ENCODE assay signal across 24 cellular contexts in genomic region chr10:79939969-79940368, GRCh38. TPM values are rescaled to one million over a fixed set of nuclear protein-coding genes. Genes with fewer than 3 reads are reported as not detected.
"Had no signal": no experiment of that assay in that cellular context is flagged by ENCODE, and none has a peak within 500 bp of the region (broad histone marks: within the 10 kb centered on the region; RNA-seq: fewer than 3 reads in every experiment).

No MANE protein-coding gene starts in this region.

- ATAC-seq: natural killer cell, psoas muscle had no signal

- H3K27ac ChIP-seq: colonic mucosa, left ventricle myocardium inferior, pancreas, psoas muscle, right atrium auricular region had no signal

- H3K36me3 Mint-ChIP-seq: activated naive CD8-positive, alpha-beta T cell treated with anti-CD3 and anti-CD28 coated beads, Interleukin-2, amount 10 ng/mL, durations not matched to agents 7 days and 5 days; mesothelial cell of epicardium; natural killer cell had no signal

- H3K4me1 ChIP-seq: colonic mucosa, left ventricle myocardium inferior, pancreas, psoas muscle, right atrium auricular region had no signal

- H3K36me3 ChIP-seq: colonic mucosa, left ventricle myocardium inferior, pancreas, right atrium auricular region had no signal

- DNase-seq: activated CD4-positive, alpha-beta T cell treated with anti-CD3 and anti-CD28 coated beads for 4 hours; activated CD4-positive, CD25-positive, alpha-beta regulatory T cell; activated naive CD4-positive, alpha-beta T cell treated with Interleukin-2 at 50 U/mL for 16 hours; activated naive CD8-positive, alpha-beta T cell treated with anti-CD3 and anti-CD28 coated beads, Interleukin-2, amount 10 ng/mL, durations not matched to agents 7 days and 5 days; activated T-cell treated with anti-CD3 and anti-CD28 coated beads, Interleukin-2, amount 50 U/mL, for 4 hours; amniotic stem cell; colonic mucosa; foreskin fibroblast; left ventricle myocardium inferior; natural killer cell; pancreas; psoas muscle; stimulated activated CD4-positive, alpha-beta T cell treated with anti-CD3 and anti-CD28 coated beads, Interleukin-12 subunit alpha, Interleukin-12 subunit beta, amount 100 ng/mL, for 4 hours; T1000; trophoblast cell had no signal

- H3K4me1 Mint-ChIP-seq: mesothelial cell of epicardium had no signal

- H3K27ac Mint-ChIP-seq: activated naive CD8-positive, alpha-beta T cell treated with anti-CD3 and anti-CD28 coated beads, Interleukin-2, amount 10 ng/mL, durations not matched to agents 7 days and 5 days; activated T-helper 2 cell treated with anti-CD3 and anti-CD28 coated beads, Interferon-gamma antibody, Interleukin-2, Interleukin-4, amounts not matched to agents 10 μg/mL and 5 μg/mL and 100 μg/mL, durations not matched to agents 14 hours and 24 hours and 36 hours; mesothelial cell of epicardium; natural killer cell; T-helper 1 cell treated with Interleukin-12 subunit alpha and Interleukin-12 subunit beta and Interleukin-4 antibody, amounts not matched to agents 30 μg/mL and 1 μg/mL, for 36 hours had no signal

- H3K4me3 Mint-ChIP-seq: activated naive CD8-positive, alpha-beta T cell treated with anti-CD3 and anti-CD28 coated beads, Interleukin-2, amount 10 ng/mL, durations not matched to agents 7 days and 5 days; activated T-cell treated with anti-CD3 and anti-CD28 coated beads, Interleukin-2, amount 50 U/mL, for 4 hours; mesothelial cell of epicardium; natural killer cell; T-helper 1 cell treated with Interleukin-12 subunit alpha and Interleukin-12 subunit beta and Interleukin-4 antibody, amounts not matched to agents 30 μg/mL and 1 μg/mL, for 36 hours had no signal

- H3K9me3 Mint-ChIP-seq: activated naive CD8-positive, alpha-beta T cell treated with anti-CD3 and anti-CD28 coated beads, Interleukin-2, amount 10 ng/mL, durations not matched to agents 7 days and 5 days; activated T-cell treated with anti-CD3 and anti-CD28 coated beads, Interleukin-2, amount 50 U/mL, for 4 hours; activated T-helper 2 cell treated with anti-CD3 and anti-CD28 coated beads, Interferon-gamma antibody, Interleukin-2, Interleukin-4, amounts not matched to agents 10 μg/mL and 5 μg/mL and 100 μg/mL, durations not matched to agents 14 hours and 24 hours and 36 hours; mesothelial cell of epicardium; natural killer cell; T-helper 1 cell treated with Interleukin-12 subunit alpha and Interleukin-12 subunit beta and Interleukin-4 antibody, amounts not matched to agents 30 μg/mL and 1 μg/mL, for 36 hours had no signal

- H3K9me3 ChIP-seq: colonic mucosa, left ventricle myocardium inferior, pancreas, psoas muscle, right atrium auricular region had no signal

- H3K27me3 ChIP-seq: colonic mucosa, pancreas, right atrium auricular region had no signal

- H3K4me3 ChIP-seq: colonic mucosa, left ventricle myocardium inferior, pancreas, psoas muscle, right atrium auricular region had no signal

RNA-seq across cellular contexts. Expression of gene SFTPD, which starts 8.9 kb away (rescaled TPM):
- total RNA-seq: activated naive CD8-positive, alpha-beta T cell treated with anti-CD3 and anti-CD28 coated beads, Interleukin-2, amount 10 ng/mL, durations not matched to agents 7 days and 5 days; activated T-helper 2 cell treated with anti-CD3 and anti-CD28 coated beads, Interferon-gamma antibody, Interleukin-2, Interleukin-4, amounts not matched to agents 10 μg/mL and 5 μg/mL and 100 μg/mL, durations not matched to agents 14 hours and 24 hours and 36 hours; epithelial cell of proximal tubule; fibroblast of lung; glomerular endothelial cell; kidney epithelial cell; lung microvascular endothelial cell had no signal
- polyA plus RNA-seq: fibroblast of lung had no signal
